8 cellular contexts compared by ENCODE assay signal in genomic region chr2:94986392-94986963, GRCh38. TPM values are rescaled to one million over a fixed set of nuclear protein-coding genes. Genes with fewer than 3 reads are reported as not detected.
DNase-seq lines count a peak whose midpoint lies in the region; ATAC-seq and TF ChIP-seq lines count a peak whose summit lies in the region.

No MANE protein-coding gene starts in this region.

- DNase-seq in CD14-positive monocyte (ENCODE audit: low spot score) (no peak), NCI-H526 (lab: John Stamatoyannopoulos, UW) (peak; percentile 36 to 76), Right ventricle myocardium inferior (ENCODE audit: missing footprints) (no peak), putamen (ENCODE audit: low spot score) (peak; percentile 67), 8988T (no peak)

- H3K4me1 Mint-ChIP-seq in CD14-positive monocyte, result no peaks in the 10 kb centered on the region
- H3K4me1 Mint-ChIP-seq in activated T-helper 17 cell treated with anti-CD3 and anti-CD28 coated beads, Interleukin-2, amount 50 U/mL, for 72 hours, result no peaks in the 10 kb centered on the region

- H3K36me3 Mint-ChIP-seq in CD14-positive monocyte, result no peaks in the 10 kb centered on the region
- H3K36me3 Mint-ChIP-seq in activated T-helper 17 cell treated with anti-CD3 and anti-CD28 coated beads, Interleukin-2, amount 50 U/mL, for 72 hours (ENCODE audit: low read depth), result no peaks in the 10 kb centered on the region

- H3K27ac Mint-ChIP-seq in CD14-positive monocyte, result no peak overlapping the region
- peak overlapping the region; percentile 17 for H3K27ac Mint-ChIP-seq in activated T-helper 17 cell treated with anti-CD3 and anti-CD28 coated beads, Interleukin-2, amount 50 U/mL, for 72 hours

- H3K27me3 Mint-ChIP-seq in CD14-positive monocyte (ENCODE audit: low read depth in 3 of 3), result peaks cover 0 to 9% (median 4%) of the 10 kb centered on the region in 3 donors
- peaks cover 20% of the 10 kb centered on the region for H3K27me3 Mint-ChIP-seq in activated T-helper 17 cell treated with anti-CD3 and anti-CD28 coated beads, Interleukin-2, amount 50 U/mL, for 72 hours

- ATAC-seq in GM18511 (IDR thresholded peaks at IDR 0.05; ENCODE audit: unreplicated experiment) (peak; percentile 84), HG03139 (IDR thresholded peaks at IDR 0.05; ENCODE audit: unreplicated experiment) (peak; percentile 76), Right ventricle myocardium inferior (peak; percentile 47)
- ATAC-seq in activated T-helper 17 cell treated with anti-CD3 and anti-CD28 coated beads, Interleukin-2, amount 50 U/mL, for 72 hours (replicated peaks), result no peak

- H3K4me3 Mint-ChIP-seq in CD14-positive monocyte, result no peak overlapping the region
- no peak overlapping the region for H3K4me3 Mint-ChIP-seq in activated T-helper 17 cell treated with anti-CD3 and anti-CD28 coated beads, Interleukin-2, amount 50 U/mL, for 72 hours

- peak; percentile 64 for TF ChIP-seq CTCF in CD14-positive monocyte (IDR thresholded peaks at IDR 0.05)

- intact Hi-C loops in CD14-positive monocyte (cut with micrococcal nuclease), result no loop called here
- intact Hi-C loops in Right ventricle myocardium inferior (cut with DNase I), result no loop called here

- peaks cover 0 to 3% (median 0%) of the 10 kb centered on the region in 7 donors for H3K9me3 Mint-ChIP-seq in CD14-positive monocyte
- H3K9me3 Mint-ChIP-seq in activated T-helper 17 cell treated with anti-CD3 and anti-CD28 coated beads, Interleukin-2, amount 50 U/mL, for 72 hours, result no peaks in the 10 kb centered on the region

RNA-seq across cellular contexts. Expression of gene MAL, which starts 39.0 kb away (rescaled TPM):
- under 1 TPM; 0.39 to 0.48 TPM for polyA plus RNA-seq in CD14-positive monocyte
- total RNA-seq in activated T-helper 17 cell treated with anti-CD3 and anti-CD28 coated beads, Interleukin-2, amount 50 U/mL, for 72 hours, result 10 to 100 TPM; 47.2 to 65.9 TPM
- 8.7 TPM for total RNA-seq in Right ventricle myocardium inferior

Comparison
In these comparisons a context has a peak if more than half of its experiments do, and no peak if none do; other contexts are left out.
1. DNase-seq: peak in NCI-H526 (2 of 2) and putamen (single experiment); none in CD14-positive monocyte (single experiment), Right ventricle myocardium inferior (single experiment) and 8988T (single experiment).